ENCODE assay signal across 26 cellular contexts in the genomic region with DNA sequence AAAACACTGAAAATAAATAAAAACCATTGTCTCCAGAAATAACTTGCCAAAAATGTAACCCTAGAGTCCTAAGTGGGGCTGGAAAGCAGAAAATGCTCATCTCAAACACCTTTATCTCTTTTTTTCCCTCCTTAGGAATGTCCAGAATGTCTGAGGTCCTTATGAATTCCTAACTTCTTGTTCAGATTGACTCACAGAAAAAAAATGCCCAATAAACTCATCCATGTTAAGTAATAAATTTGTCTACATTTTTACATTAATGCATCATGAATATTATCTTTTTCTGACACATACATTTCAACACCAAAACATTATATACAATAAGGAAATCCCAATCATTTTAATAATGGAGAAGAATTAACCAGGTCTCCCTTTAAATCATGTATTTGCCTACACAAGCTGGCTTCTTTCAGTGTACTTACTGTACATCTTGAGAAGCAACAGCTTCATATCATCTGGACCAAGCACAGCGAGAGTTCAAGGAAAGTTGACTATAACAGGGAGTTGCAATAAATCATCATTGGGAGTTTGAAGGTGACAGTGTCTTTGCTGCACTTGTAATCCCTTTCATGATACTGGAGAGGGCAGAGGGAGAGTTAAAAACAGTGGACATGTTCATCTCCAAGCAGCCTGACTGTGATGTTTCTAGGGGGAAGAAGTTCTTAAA.
A peak's percentile ranks its signal among the peaks of the same experiment; 100 is the strongest.
DNase-seq lines count a peak whose midpoint lies in the region; ATAC-seq and TF ChIP-seq lines count a peak whose summit lies in the region.
"Had no signal": no experiment of that assay in that cellular context is flagged by ENCODE, and none has a peak within 500 bp of the region (broad histone marks: within the 10 kb centered on the region; RNA-seq: fewer than 3 reads in every experiment).

No MANE protein-coding gene starts in this region.

- H3K27ac ChIP-seq in PC-3 (ENCODE audit: low read length) = no peak overlapping the region
- H3K27ac ChIP-seq in fibroblast of lung (ENCODE audit: insufficient read depth, low read length) = no peak overlapping the region
- no peak overlapping the region for H3K27ac ChIP-seq in left lung
- H3K27ac ChIP-seq: body of pancreas, colonic mucosa, testis had no signal

- H3K79me2 ChIP-seq in PC-3 (ENCODE audit: low read length) (no peaks in the 10 kb centered on the region), fibroblast of lung (ENCODE audit: control insufficient read depth, insufficient read depth, low read length) (no peaks in the 10 kb centered on the region)

- ATAC-seq in PC-3 = peak; percentile 68
- ATAC-seq in GM21786 (IDR thresholded peaks at IDR 0.05; ENCODE audit: unreplicated experiment) = no peak
- ATAC-seq in left lung = no peak
- ATAC-seq: body of pancreas had no signal

- peak; percentile 76 for DNase-seq in ELR (ENCODE audit: low read depth)
- peak; percentile 71 for DNase-seq in PC-3
- peak; percentile 43 to 82 for DNase-seq in fibroblast of lung (ENCODE audit: low read depth in 2 of 2)
- DNase-seq in non-pigmented ciliary epithelial cell (ENCODE audit: low read depth) = peak; percentile 36
- no peak for DNase-seq in putamen (ENCODE audit: low spot score)
- no peak for DNase-seq in Calu3
- no peak for DNase-seq in left lung
- DNase-seq: activated CD8-positive, alpha-beta memory T cell treated with anti-CD3 and anti-CD28 coated beads, Interleukin-2, amount 50 U/mL, for 48 hours; activated naive CD8-positive, alpha-beta T cell treated with anti-CD3 and anti-CD28 coated beads, Interleukin-2, amount 10 ng/mL, durations not matched to agents 7 days and 5 days; body of pancreas; CD4-positive, CD25-positive, alpha-beta regulatory T cell; colonic mucosa; DMS 273 treated with DMSO at 0.1 percent for 48 hours; GDM1; MM.1S; NCI-H1694; NCI-H2171 treated with DMSO at 0.1 percent for 48 hours; NCI-H526 treated with DMSO at 0.1 percent for 48 hours; RPMI8226; stimulated activated CD4-positive, alpha-beta T cell treated with anti-CD3 and anti-CD28 coated beads, Interleukin-4, amount 100 ng/mL, for 1 hour; stimulated activated naive CD4-positive, alpha-beta T cell; T-helper 9 cell; testis had no signal

- no peak overlapping the region for H3K4me3 Mint-ChIP-seq in Calu3 (ENCODE audit: low read depth, unreplicated experiment)
- H3K4me3 Mint-ChIP-seq: activated naive CD8-positive, alpha-beta T cell treated with anti-CD3 and anti-CD28 coated beads, Interleukin-2, amount 10 ng/mL, durations not matched to agents 7 days and 5 days; CD4-positive, CD25-positive, alpha-beta regulatory T cell; IgD-negative memory B cell had no signal

- H3K9ac ChIP-seq in PC-3 (ENCODE audit: low read length) = no peak overlapping the region
- H3K9ac ChIP-seq in fibroblast of lung (ENCODE audit: insufficient read depth, low read length) = no peak overlapping the region

- H3K4me1 ChIP-seq in PC-3 (ENCODE audit: insufficient read depth, low read length) (peaks cover 24% of the 10 kb centered on the region), fibroblast of lung (ENCODE audit: control insufficient read depth, extremely low read depth, insufficient read depth, low read length) (no peaks in the 10 kb centered on the region), left lung (no peaks in the 10 kb centered on the region)
- H3K4me1 ChIP-seq: colonic mucosa, testis had no signal

- no peaks in the 10 kb centered on the region for H3F3A ChIP-seq in PC-3 (ENCODE audit: low read length, unreplicated experiment)

- no peaks in the 10 kb centered on the region for H3K36me3 Mint-ChIP-seq in Calu3 (ENCODE audit: insufficient read depth, unreplicated experiment)
- H3K36me3 Mint-ChIP-seq: activated naive CD8-positive, alpha-beta T cell treated with anti-CD3 and anti-CD28 coated beads, Interleukin-2, amount 10 ng/mL, durations not matched to agents 7 days and 5 days; CD4-positive, CD25-positive, alpha-beta regulatory T cell; IgD-negative memory B cell had no signal

- H3K9me3 ChIP-seq in PC-3 (ENCODE audit: low read length) (no peaks in the 10 kb centered on the region), fibroblast of lung (ENCODE audit: control insufficient read depth, insufficient read depth, low read depth, low read length) (no peaks in the 10 kb centered on the region), left lung (no peaks in the 10 kb centered on the region)
- H3K9me3 ChIP-seq: body of pancreas, colonic mucosa, testis had no signal

- intact Hi-C loops in PC-3 (cut with micrococcal nuclease) = no loop called here
- intact Hi-C loops in Calu3 (cut with micrococcal nuclease; ENCODE audit: unreplicated experiment) = no loop called here
- intact Hi-C loops in left lung (cut with DNase I) = no loop called here

- H3K36me3 ChIP-seq in PC-3 (ENCODE audit: low read depth, low read length) (no peaks in the 10 kb centered on the region), fibroblast of lung (ENCODE audit: control insufficient read depth, insufficient read depth, low read length) (no peaks in the 10 kb centered on the region), left lung (no peaks in the 10 kb centered on the region)
- H3K36me3 ChIP-seq: colonic mucosa had no signal

- H3K27me3 Mint-ChIP-seq in Calu3 (ENCODE audit: unreplicated experiment) = no peaks in the 10 kb centered on the region
- H3K27me3 Mint-ChIP-seq: activated naive CD8-positive, alpha-beta T cell treated with anti-CD3 and anti-CD28 coated beads, Interleukin-2, amount 10 ng/mL, durations not matched to agents 7 days and 5 days; IgD-negative memory B cell had no signal

- no peaks in the 10 kb centered on the region for H3K4me1 Mint-ChIP-seq in Calu3 (ENCODE audit: low read depth, unreplicated experiment)
- H3K4me1 Mint-ChIP-seq: activated naive CD8-positive, alpha-beta T cell treated with anti-CD3 and anti-CD28 coated beads, Interleukin-2, amount 10 ng/mL, durations not matched to agents 7 days and 5 days; IgD-negative memory B cell had no signal

- TF ChIP-seq CTCF in PC-3 (conservative IDR thresholded peaks at IDR 0.05; ENCODE audit: low read depth, low read length) (no peak), fibroblast of lung (conservative IDR thresholded peaks at IDR 0.05 in 1 of 2, IDR thresholded peaks at IDR 0.05 in 1 of 2; ENCODE audit: low read depth in 1 of 2, low read length in 2 of 2) (no peak), Calu3 (IDR thresholded peaks at IDR 0.05; ENCODE audit: unreplicated experiment) (no peak), left lung (IDR thresholded peaks at IDR 0.05) (no peak)

- H4K20me1 ChIP-seq in PC-3 (ENCODE audit: low read length) (no peaks in the 10 kb centered on the region), fibroblast of lung (ENCODE audit: control insufficient read depth, extremely low read depth, insufficient read depth, low read length) (no peaks in the 10 kb centered on the region)

- H2AFZ ChIP-seq in PC-3 (ENCODE audit: low read length) (no peak overlapping the region), fibroblast of lung (ENCODE audit: low read length) (no peak overlapping the region)

- H3K4me2 ChIP-seq in PC-3 (ENCODE audit: low read length) (peak overlapping the region; percentile 16; the same call in 1 of the 2 replicates), fibroblast of lung (ENCODE audit: extremely low read depth, insufficient read depth, low read length) (no peak overlapping the region)

- POLR2A ChIA-PET in PC-3 (lab: Charles Lee; ENCODE audit: unreplicated experiment) = no interaction called here

- no peak overlapping the region for H3K4me3 ChIP-seq in PC-3 (ENCODE audit: low read length)
- no peak overlapping the region for H3K4me3 ChIP-seq in fibroblast of lung (replicated peaks in 1 of 4; ENCODE audit: control extremely low read depth in 1 of 4, insufficient read depth in 1 of 4, low read depth in 3 of 4, low read length in 4 of 4)
- no peak overlapping the region for H3K4me3 ChIP-seq in left lung
- H3K4me3 ChIP-seq: body of pancreas, colonic mucosa, lung, testis had no signal

- H3K27me3 ChIP-seq in PC-3 (ENCODE audit: low read length) (no peaks in the 10 kb centered on the region), fibroblast of lung (ENCODE audit: control insufficient read depth, insufficient read depth, low read length) (no peaks in the 10 kb centered on the region), left lung (no peaks in the 10 kb centered on the region)
- H3K27me3 ChIP-seq: body of pancreas, colonic mucosa, testis had no signal

- peaks cover 2% of the 10 kb centered on the region for H3K9me3 Mint-ChIP-seq in Calu3 (ENCODE audit: low read depth, unreplicated experiment)
- H3K9me3 Mint-ChIP-seq: activated naive CD8-positive, alpha-beta T cell treated with anti-CD3 and anti-CD28 coated beads, Interleukin-2, amount 10 ng/mL, durations not matched to agents 7 days and 5 days; IgD-negative memory B cell had no signal

- H3K27ac Mint-ChIP-seq in Calu3 (ENCODE audit: unreplicated experiment) = no peak overlapping the region
- H3K27ac Mint-ChIP-seq: activated naive CD8-positive, alpha-beta T cell treated with anti-CD3 and anti-CD28 coated beads, Interleukin-2, amount 10 ng/mL, durations not matched to agents 7 days and 5 days; CD4-positive, CD25-positive, alpha-beta regulatory T cell; IgD-negative memory B cell had no signal

- no TSS peak for BruUV-seq in PC-3 (replicated peaks; lab: Mats Ljungman, UMichigan)
- no TSS peak for BruUV-seq in Calu3 (replicated peaks; lab: Mats Ljungman, UMichigan)

- no peaks in the 10 kb centered on the region for H3K9me2 ChIP-seq in PC-3 (replicated peaks; ENCODE audit: low read length)

- CTCF ChIA-PET in PC-3 (lab: Charles Lee) = no interaction called here
- CTCF ChIA-PET in Calu3 (lab: Charles Lee) = no interaction called here

Comparison
In these comparisons a context has a peak if more than half of its experiments do, and no peak if none do; other contexts are left out.
1. DNase-seq: peak in ELR (single experiment), PC-3 (single experiment), fibroblast of lung (2 of 2) and non-pigmented ciliary epithelial cell (single experiment); none in putamen (single experiment), Calu3 (single experiment) and left lung (0 of 2).